ENCODE assay signal across 7 cellular contexts in the genomic region with DNA sequence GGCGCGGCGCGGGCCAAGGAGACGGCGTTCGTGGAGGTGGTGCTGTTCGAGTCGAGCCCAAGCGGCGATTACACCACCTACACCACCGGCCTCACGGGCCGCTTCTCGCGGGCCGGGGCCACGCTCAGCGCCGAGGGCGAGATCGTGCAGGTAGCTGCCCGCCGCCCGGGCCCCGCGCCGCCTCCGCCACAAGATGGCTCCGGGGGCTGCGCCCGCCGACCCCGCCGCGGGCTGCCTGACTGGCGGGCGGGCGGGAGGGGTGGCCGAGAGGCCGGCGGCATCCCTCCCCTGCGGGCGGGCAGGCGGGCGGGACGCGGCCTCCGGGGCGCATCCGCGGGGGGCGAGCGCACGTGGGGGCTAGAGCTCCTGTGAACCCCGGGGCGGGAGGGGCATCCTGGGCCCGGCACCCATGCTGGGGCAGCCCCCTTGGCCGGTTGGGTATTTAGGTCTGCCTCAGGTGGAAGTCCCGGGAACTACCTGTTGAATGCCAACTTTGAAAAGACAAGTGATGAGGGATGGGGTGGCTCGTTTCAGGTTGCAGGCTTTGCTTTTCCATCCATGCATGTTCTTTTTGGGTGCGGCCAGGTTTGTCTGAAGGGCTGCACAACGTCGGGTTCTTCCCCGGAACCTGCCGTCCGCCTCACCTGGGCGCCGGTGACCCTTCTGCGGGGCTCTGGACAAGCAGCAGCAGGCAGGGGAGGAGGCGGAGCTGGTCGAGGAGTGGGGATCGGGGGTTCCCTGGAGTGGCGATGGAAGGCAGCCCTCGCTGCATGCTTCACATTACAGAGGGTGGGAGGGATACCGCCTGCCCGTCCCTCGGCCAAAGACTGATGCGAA. TPM values are rescaled to one million over a fixed set of nuclear protein-coding genes. Genes with fewer than 3 reads are reported as not detected.
DNase-seq lines count a peak whose midpoint lies in the region; ATAC-seq, FAIRE-seq and TF ChIP-seq lines count a peak whose summit lies in the region.

No MANE protein-coding gene starts in this region.

- H3K4me3 ChIP-seq in KMS-11 (IDR thresholded peaks at IDR 0.05; ENCODE audit: insufficient read depth, low read depth, low read length) = no peak overlapping the region
- H3K4me3 ChIP-seq in epithelial cell of proximal tubule (ENCODE audit: low read depth, low read length) = peak overlapping the region; percentile 88

- no peak overlapping the region for H2AFZ ChIP-seq in KMS-11 (ENCODE audit: low read depth)

- no peak overlapping the region for H3K27ac Mint-ChIP-seq in activated CD8-positive, alpha-beta memory T cell treated with anti-CD3 and anti-CD28 coated beads, Interleukin-2, amount 10 ng/mL, durations not matched to agents 7 days and 5 days
- peak overlapping the region in 2 of 10 donors; percentile 17 to 40 for H3K27ac Mint-ChIP-seq in naive thymus-derived CD8-positive, alpha-beta T cell

- peaks cover 25% of the 10 kb centered on the region for H3K4me1 ChIP-seq in KMS-11 (ENCODE audit: low read depth, poor library complexity, severe bottlenecking)

- H3K9ac ChIP-seq in KMS-11 = peak overlapping the region; percentile 42; the same call in 1 of the 2 replicates

- peak; percentile 20 for FAIRE-seq in urothelium cell line (lab: Jason Lieb, UNC)

- no peaks in the 10 kb centered on the region for H3K36me3 ChIP-seq in KMS-11 (ENCODE audit: insufficient read depth)

- no peaks in the 10 kb centered on the region for H3K36me3 Mint-ChIP-seq in activated CD8-positive, alpha-beta memory T cell treated with anti-CD3 and anti-CD28 coated beads, Interleukin-2, amount 10 ng/mL, durations not matched to agents 7 days and 5 days
- H3K36me3 Mint-ChIP-seq in naive thymus-derived CD8-positive, alpha-beta T cell = no peaks in the 10 kb centered on the region

- H3K79me2 ChIP-seq in KMS-11 (ENCODE audit: insufficient read depth, low read depth) = peaks cover 35% of the 10 kb centered on the region; the same call in 1 of the 2 replicates

- H3K4me3 Mint-ChIP-seq in activated CD8-positive, alpha-beta memory T cell treated with anti-CD3 and anti-CD28 coated beads, Interleukin-2, amount 10 ng/mL, durations not matched to agents 7 days and 5 days = peak overlapping the region; percentile 36
- peak overlapping the region; percentile 63 to 87 (median 74) for H3K4me3 Mint-ChIP-seq in naive thymus-derived CD8-positive, alpha-beta T cell

- CTCF ChIA-PET in activated CD8-positive, alpha-beta memory T cell treated with anti-CD3 and anti-CD28 coated beads, Interleukin-2, amount 10 ng/mL, durations not matched to agents 7 days and 5 days (lab: Charles Lee) = interaction anchor here (2.1 kb wide), 1 partner anchor 156 kb away, joined by 10 read pairs; no protein-coding TSS in a partner anchor

- POLR2A ChIA-PET in naive thymus-derived CD8-positive, alpha-beta T cell (lab: Charles Lee) = interaction anchor here (1.2 to 1.4 kb wide), 3 partner anchors 9 to 84 kb away, joined by 3 to 4 read pairs (median 3); partner anchors contain the start of gene XBP1

- H3K27me3 Mint-ChIP-seq in activated CD8-positive, alpha-beta memory T cell treated with anti-CD3 and anti-CD28 coated beads, Interleukin-2, amount 10 ng/mL, durations not matched to agents 7 days and 5 days = peaks cover 65% of the 10 kb centered on the region
- H3K27me3 Mint-ChIP-seq in naive thymus-derived CD8-positive, alpha-beta T cell = peaks cover 8 to 38% (median 24%) of the 10 kb centered on the region in 5 donors

- H3K4me1 Mint-ChIP-seq in activated CD8-positive, alpha-beta memory T cell treated with anti-CD3 and anti-CD28 coated beads, Interleukin-2, amount 10 ng/mL, durations not matched to agents 7 days and 5 days = peaks cover 8% of the 10 kb centered on the region
- H3K4me1 Mint-ChIP-seq in naive thymus-derived CD8-positive, alpha-beta T cell = peaks cover 12 to 20% (median 20%) of the 10 kb centered on the region in 4 donors

- H3K27me3 ChIP-seq in KMS-11 (ENCODE audit: insufficient read depth, low read depth) = no peaks in the 10 kb centered on the region

- peak; percentile 35 for ATAC-seq in GM18511 (IDR thresholded peaks at IDR 0.05; ENCODE audit: unreplicated experiment)
- ATAC-seq in activated CD8-positive, alpha-beta memory T cell treated with anti-CD3 and anti-CD28 coated beads, Interleukin-2, amount 10 ng/mL, durations not matched to agents 7 days and 5 days = peak; percentile 28
- peak; percentile 43 to 45 for ATAC-seq in naive thymus-derived CD8-positive, alpha-beta T cell

- H3K27ac ChIP-seq in KMS-11 = no peak overlapping the region

- peaks cover 9% of the 10 kb centered on the region; the same call in 1 of the 2 replicates for H4K20me1 ChIP-seq in KMS-11 (ENCODE audit: insufficient read depth)

- 0 out of 2 replicates have a peak, but pooled peaks have one; percentile 10 for TF ChIP-seq CTCF in KMS-11 (conservative IDR thresholded peaks at IDR 0.05; ENCODE audit: low read depth, low read length)
- no peak for TF ChIP-seq CTCF in epithelial cell of proximal tubule (conservative IDR thresholded peaks at IDR 0.05; ENCODE audit: low read depth, low read length)

- DNase-seq in activated CD8-positive, alpha-beta memory T cell treated with anti-CD3 and anti-CD28 coated beads, Interleukin-2, amount 10 ng/mL, durations not matched to agents 7 days and 5 days = no peak
- no peak for DNase-seq in epithelial cell of proximal tubule (ENCODE audit: low read depth)
- peak; percentile 19 to 70 (median 36) for DNase-seq in naive thymus-derived CD8-positive, alpha-beta T cell
- DNase-seq in urothelium cell line (ENCODE audit: low spot score) = peak; percentile 66
- no peak for DNase-seq in dedifferentiated amniotic fluid mesenchymal stem cell (ENCODE audit: extremely low spot score)

- no peaks in the 10 kb centered on the region for H3K9me3 Mint-ChIP-seq in activated CD8-positive, alpha-beta memory T cell treated with anti-CD3 and anti-CD28 coated beads, Interleukin-2, amount 10 ng/mL, durations not matched to agents 7 days and 5 days (ENCODE audit: low read depth)
- no peaks in the 10 kb centered on the region for H3K9me3 Mint-ChIP-seq in naive thymus-derived CD8-positive, alpha-beta T cell

- H3K4me2 ChIP-seq in KMS-11 = peak overlapping the region; percentile 100

RNA-seq across cellular contexts. Expression of gene ZNRF3, which starts 0.8 kb away (rescaled TPM):
- under 1 TPM; 0.26 to 0.79 TPM for total RNA-seq in activated CD8-positive, alpha-beta memory T cell treated with anti-CD3 and anti-CD28 coated beads, Interleukin-2, amount 10 ng/mL, durations not matched to agents 7 days and 5 days
- total RNA-seq in epithelial cell of proximal tubule = 12.2 and 15.6 TPM in 2 replicates
- total RNA-seq in naive thymus-derived CD8-positive, alpha-beta T cell = under 1 TPM; 0.60 to 0.69 TPM
- polyA plus RNA-seq in naive thymus-derived CD8-positive, alpha-beta T cell = under 1 TPM in 2 of 3 donors, not detected in 1; 0.08 TPM

Comparison
In these comparisons a context has a peak if more than half of its experiments do, and no peak if none do; other contexts are left out.
1. DNase-seq: peak in naive thymus-derived CD8-positive, alpha-beta T cell (10 of 10) and urothelium cell line (single experiment); none in activated CD8-positive, alpha-beta memory T cell treated with anti-CD3 and anti-CD28 coated beads, Interleukin-2, amount 10 ng/mL, durations not matched to agents 7 days and 5 days (single experiment), epithelial cell of proximal tubule (single experiment) and dedifferentiated amniotic fluid mesenchymal stem cell (single experiment).
2. Peak in every context shown above with its lines, with median percentiles within 50 percentile points of each other: ATAC-seq.